In the genomic region with DNA sequence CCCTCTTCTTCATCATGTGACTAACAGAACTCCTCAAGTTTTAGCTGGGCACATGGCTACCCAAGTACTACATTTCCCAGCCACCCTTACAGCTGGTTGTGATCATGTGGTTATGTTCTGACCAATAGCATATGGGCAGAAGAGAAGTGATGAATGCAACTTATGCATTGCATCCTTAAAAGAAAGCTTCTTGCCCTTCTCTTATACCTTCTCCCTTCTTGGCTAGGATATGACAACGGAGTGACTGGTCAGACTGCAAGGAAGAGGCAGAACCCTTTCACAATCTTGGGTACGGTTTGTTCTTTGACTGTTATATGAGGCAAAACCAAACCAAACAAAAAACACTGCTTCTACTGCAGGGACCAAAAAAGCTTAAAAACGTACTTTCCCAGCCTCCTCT, we compare ENCODE assay signal across 1 cellular context.
TF ChIP-seq lines count a peak whose summit lies in the region.

No MANE protein-coding gene starts in this region.

TF ChIP-seq in GM23338, 12 proteins besides CTCF, POLR2A, EP300 and RAD21 (continued from another document):
- TF ChIP-seq, protein P1, sequence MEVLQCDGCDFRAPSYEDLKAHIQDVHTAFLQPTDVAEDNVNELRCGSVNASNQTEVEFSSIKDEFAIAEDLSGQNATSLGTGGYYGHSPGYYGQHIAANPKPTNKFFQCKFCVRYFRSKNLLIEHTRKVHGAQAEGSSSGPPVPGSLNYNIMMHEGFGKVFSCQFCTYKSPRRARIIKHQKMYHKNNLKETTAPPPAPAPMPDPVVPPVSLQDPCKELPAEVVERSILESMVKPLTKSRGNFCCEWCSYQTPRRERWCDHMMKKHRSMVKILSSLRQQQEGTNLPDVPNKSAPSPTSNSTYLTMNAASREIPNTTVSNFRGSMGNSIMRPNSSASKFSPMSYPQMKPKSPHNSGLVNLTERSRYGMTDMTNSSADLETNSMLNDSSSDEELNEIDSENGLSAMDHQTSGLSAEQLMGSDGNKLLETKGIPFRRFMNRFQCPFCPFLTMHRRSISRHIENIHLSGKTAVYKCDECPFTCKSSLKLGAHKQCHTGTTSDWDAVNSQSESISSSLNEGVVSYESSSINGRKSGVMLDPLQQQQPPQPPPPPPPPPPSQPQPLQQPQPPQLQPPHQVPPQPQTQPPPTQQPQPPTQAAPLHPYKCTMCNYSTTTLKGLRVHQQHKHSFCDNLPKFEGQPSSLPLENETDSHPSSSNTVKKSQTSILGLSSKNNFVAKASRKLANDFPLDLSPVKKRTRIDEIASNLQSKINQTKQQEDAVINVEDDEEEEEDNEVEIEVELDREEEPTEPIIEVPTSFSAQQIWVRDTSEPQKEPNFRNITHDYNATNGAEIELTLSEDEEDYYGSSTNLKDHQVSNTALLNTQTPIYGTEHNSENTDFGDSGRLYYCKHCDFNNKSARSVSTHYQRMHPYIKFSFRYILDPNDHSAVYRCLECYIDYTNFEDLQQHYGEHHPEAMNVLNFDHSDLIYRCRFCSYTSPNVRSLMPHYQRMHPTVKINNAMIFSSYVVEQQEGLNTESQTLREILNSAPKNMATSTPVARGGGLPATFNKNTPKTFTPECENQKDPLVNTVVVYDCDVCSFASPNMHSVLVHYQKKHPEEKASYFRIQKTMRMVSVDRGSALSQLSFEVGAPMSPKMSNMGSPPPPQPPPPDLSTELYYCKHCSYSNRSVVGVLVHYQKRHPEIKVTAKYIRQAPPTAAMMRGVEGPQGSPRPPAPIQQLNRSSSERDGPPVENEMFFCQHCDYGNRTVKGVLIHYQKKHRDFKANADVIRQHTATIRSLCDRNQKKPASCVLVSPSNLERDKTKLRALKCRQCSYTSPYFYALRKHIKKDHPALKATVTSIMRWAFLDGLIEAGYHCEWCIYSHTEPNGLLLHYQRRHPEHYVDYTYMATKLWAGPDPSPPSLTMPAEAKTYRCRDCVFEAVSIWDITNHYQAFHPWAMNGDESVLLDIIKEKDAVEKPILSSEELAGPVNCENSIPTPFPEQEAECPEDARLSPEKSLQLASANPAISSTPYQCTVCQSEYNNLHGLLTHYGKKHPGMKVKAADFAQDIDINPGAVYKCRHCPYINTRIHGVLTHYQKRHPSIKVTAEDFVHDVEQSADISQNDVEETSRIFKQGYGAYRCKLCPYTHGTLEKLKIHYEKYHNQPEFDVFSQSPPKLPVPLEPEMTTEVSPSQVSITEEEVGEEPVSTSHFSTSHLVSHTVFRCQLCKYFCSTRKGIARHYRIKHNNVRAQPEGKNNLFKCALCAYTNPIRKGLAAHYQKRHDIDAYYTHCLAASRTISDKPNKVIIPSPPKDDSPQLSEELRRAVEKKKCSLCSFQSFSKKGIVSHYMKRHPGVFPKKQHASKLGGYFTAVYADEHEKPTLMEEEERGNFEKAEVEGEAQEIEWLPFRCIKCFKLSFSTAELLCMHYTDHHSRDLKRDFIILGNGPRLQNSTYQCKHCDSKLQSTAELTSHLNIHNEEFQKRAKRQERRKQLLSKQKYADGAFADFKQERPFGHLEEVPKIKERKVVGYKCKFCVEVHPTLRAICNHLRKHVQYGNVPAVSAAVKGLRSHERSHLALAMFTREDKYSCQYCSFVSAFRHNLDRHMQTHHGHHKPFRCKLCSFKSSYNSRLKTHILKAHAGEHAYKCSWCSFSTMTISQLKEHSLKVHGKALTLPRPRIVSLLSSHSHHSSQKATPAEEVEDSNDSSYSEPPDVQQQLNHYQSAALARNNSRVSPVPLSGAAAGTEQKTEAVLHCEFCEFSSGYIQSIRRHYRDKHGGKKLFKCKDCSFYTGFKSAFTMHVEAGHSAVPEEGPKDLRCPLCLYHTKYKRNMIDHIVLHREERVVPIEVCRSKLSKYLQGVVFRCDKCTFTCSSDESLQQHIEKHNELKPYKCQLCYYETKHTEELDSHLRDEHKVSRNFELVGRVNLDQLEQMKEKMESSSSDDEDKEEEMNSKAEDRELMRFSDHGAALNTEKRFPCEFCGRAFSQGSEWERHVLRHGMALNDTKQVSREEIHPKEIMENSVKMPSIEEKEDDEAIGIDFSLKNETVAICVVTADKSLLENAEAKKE (CRISPR knock-in tag; IDR thresholded peaks at IDR 0.05) = no peak
- TF ChIP-seq ZNF331 (CRISPR knock-in tag; IDR thresholded peaks at IDR 0.05; ENCODE audit: low read depth) (no peak), ZNF114 (CRISPR knock-in tag; IDR thresholded peaks at IDR 0.05) (no peak), NANOG (IDR thresholded peaks at IDR 0.05; ENCODE audit: borderline replicate concordance) (no peak), JUNB (IDR thresholded peaks at IDR 0.05; ENCODE audit: unreplicated experiment) (no peak), CREB1 (CRISPR knock-in tag; IDR thresholded peaks at IDR 0.05; ENCODE audit: low read depth) (no peak), EZH2phosphoT487 (IDR thresholded peaks at IDR 0.05; ENCODE audit: unreplicated experiment) (no peak), POLR2AphosphoS5 (IDR thresholded peaks at IDR 0.05; ENCODE audit: low read depth) (no peak)
- TF ChIP-seq, protein P2, sequence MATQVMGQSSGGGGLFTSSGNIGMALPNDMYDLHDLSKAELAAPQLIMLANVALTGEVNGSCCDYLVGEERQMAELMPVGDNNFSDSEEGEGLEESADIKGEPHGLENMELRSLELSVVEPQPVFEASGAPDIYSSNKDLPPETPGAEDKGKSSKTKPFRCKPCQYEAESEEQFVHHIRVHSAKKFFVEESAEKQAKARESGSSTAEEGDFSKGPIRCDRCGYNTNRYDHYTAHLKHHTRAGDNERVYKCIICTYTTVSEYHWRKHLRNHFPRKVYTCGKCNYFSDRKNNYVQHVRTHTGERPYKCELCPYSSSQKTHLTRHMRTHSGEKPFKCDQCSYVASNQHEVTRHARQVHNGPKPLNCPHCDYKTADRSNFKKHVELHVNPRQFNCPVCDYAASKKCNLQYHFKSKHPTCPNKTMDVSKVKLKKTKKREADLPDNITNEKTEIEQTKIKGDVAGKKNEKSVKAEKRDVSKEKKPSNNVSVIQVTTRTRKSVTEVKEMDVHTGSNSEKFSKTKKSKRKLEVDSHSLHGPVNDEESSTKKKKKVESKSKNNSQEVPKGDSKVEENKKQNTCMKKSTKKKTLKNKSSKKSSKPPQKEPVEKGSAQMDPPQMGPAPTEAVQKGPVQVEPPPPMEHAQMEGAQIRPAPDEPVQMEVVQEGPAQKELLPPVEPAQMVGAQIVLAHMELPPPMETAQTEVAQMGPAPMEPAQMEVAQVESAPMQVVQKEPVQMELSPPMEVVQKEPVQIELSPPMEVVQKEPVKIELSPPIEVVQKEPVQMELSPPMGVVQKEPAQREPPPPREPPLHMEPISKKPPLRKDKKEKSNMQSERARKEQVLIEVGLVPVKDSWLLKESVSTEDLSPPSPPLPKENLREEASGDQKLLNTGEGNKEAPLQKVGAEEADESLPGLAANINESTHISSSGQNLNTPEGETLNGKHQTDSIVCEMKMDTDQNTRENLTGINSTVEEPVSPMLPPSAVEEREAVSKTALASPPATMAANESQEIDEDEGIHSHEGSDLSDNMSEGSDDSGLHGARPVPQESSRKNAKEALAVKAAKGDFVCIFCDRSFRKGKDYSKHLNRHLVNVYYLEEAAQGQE (IDR thresholded peaks at IDR 0.05; ENCODE audit: unreplicated experiment) = no peak
- TF ChIP-seq, protein P3, sequence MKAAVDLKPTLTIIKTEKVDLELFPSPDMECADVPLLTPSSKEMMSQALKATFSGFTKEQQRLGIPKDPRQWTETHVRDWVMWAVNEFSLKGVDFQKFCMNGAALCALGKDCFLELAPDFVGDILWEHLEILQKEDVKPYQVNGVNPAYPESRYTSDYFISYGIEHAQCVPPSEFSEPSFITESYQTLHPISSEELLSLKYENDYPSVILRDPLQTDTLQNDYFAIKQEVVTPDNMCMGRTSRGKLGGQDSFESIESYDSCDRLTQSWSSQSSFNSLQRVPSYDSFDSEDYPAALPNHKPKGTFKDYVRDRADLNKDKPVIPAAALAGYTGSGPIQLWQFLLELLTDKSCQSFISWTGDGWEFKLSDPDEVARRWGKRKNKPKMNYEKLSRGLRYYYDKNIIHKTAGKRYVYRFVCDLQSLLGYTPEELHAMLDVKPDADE (IDR thresholded peaks at IDR 0.05) = no peak
